In genomic region chr4:101192244-101192643, GRCh38 we compare ENCODE assay signal across 9 cellular contexts.
DNase-seq lines count a peak whose midpoint lies in the region; ATAC-seq, FAIRE-seq and TF ChIP-seq lines count a peak whose summit lies in the region.
"Had no signal": no experiment of that assay in that cellular context is flagged by ENCODE, and none has a peak within 500 bp of the region (broad histone marks: within the 10 kb centered on the region; RNA-seq: fewer than 3 reads in every experiment).

No MANE protein-coding gene starts in this region.

- peak; percentile 92 for ATAC-seq in HG02981 (IDR thresholded peaks at IDR 0.05; ENCODE audit: unreplicated experiment)
- ATAC-seq in omental fat pad (ENCODE audit: low FRiP score) = peak; percentile 53

- FAIRE-seq in GM18507 (lab: Jason Lieb, UNC) = peak; percentile 78
- FAIRE-seq: H54 had no signal

- no peak for TF ChIP-seq CTCF in omental fat pad (IDR thresholded peaks at IDR 0.05)

- DNase-seq in GM18507 (ENCODE audit: extremely low spot score, insufficient read length, low read depth) (no peak), caudate nucleus (lab: John Stamatoyannopoulos, UW) (no peak), omental fat pad (ENCODE audit: low spot score) (no peak), AG08395 (ENCODE audit: low spot score) (no peak), activated gamma-delta T cell (lab: John Stamatoyannopoulos, UW) (no peak), erythroblast (lab: John Stamatoyannopoulos, UW) (no peak)
- DNase-seq in effector CD4-positive, alpha-beta T cell = no peak

- no peak for TF ChIP-seq POLR2A in erythroblast (IDR thresholded peaks at IDR 0.05; ENCODE audit: low read length)

- peak overlapping the region; percentile 56 for H3K27ac ChIP-seq in caudate nucleus (ENCODE audit: low read depth, low read length)
